In the genomic region with DNA sequence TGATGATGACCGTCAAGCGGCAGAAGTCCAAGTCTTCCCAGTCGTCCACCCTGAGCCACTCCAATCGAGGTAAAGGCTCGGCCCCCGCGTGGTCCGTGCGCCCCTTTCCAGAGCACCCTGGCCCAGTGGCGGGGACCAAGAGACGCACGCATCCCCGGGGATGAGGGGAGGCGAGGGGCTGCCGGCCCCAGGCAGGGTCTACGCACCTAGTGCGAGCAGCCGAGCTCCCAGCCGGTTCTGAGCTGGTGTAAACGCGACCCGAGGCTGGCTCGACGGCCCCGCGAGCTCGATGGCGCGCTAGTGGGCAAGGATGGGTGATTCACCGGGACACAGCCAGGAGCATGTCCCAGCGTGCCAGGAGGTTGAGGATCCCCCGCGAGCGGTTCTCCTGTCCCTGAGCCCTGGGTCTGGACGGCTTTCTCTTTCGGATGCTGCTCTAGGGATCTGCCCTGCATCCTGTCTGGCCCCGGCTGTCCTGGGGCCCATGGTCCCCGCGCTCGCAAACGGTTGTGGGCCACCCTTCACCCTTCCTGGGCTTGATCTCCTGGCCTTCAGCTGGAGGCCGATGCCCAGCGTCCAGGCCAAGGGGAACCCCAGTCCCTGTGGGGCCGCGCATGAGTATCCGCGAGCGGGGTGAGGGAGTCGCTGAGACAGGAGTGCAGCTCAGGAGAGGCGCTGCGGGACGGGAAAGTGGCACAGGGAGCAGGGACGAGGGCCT, we compare ENCODE assay signal across 13 cellular contexts. TPM values are rescaled to one million over a fixed set of nuclear protein-coding genes. Genes with fewer than 3 reads are reported as not detected.
A peak's percentile ranks its signal among the peaks of the same experiment; 100 is the strongest.
DNase-seq lines count a peak whose midpoint lies in the region; ATAC-seq, FAIRE-seq and TF ChIP-seq lines count a peak whose summit lies in the region.
"Had no signal": no experiment of that assay in that cellular context is flagged by ENCODE, and none has a peak within 500 bp of the region (broad histone marks: within the 10 kb centered on the region; RNA-seq: fewer than 3 reads in every experiment).

No MANE protein-coding gene starts in this region.

- no peak for TF ChIP-seq RAD21 in K562 (CRISPR knock-in tag; conservative IDR thresholded peaks at IDR 0.05 in 1 of 2, IDR thresholded peaks at IDR 0.05 in 1 of 2)

- TF ChIP-seq CTCF in K562 (IDR thresholded peaks at IDR 0.05 in 2 of 3, conservative IDR thresholded peaks at IDR 0.05 in 1 of 3; ENCODE audit: insufficient read depth in 2 of 3, low read depth in 1 of 3, low read length in 3 of 3) (no peak), kidney (IDR thresholded peaks at IDR 0.05; ENCODE audit: borderline replicate concordance, extremely low read depth, insufficient read depth) (no peak)

- ATAC-seq in K562 (no peak), GM21526 (IDR thresholded peaks at IDR 0.05; ENCODE audit: low FRiP score, unreplicated experiment) (no peak), GM21737 (IDR thresholded peaks at IDR 0.05; ENCODE audit: unreplicated experiment) (no peak)

- no TSS peak for BruUV-seq in K562 (replicated peaks; lab: Mats Ljungman, UMichigan)

- no peaks in the 10 kb centered on the region for H3K9me1 ChIP-seq in K562 (ENCODE audit: control insufficient read depth, insufficient read depth, low read length)

- peaks cover 0 to 23% (median 17%) of the 10 kb centered on the region in 11 experiments; a peak in 17 of 22 replicates for H3K27me3 ChIP-seq in BLaER1 treated with 17β-estradiol and CSF1 and Interleukin-3, amounts not matched to agents 10 nM and 100 nM
- H3K27me3 ChIP-seq in K562 (ENCODE audit: control insufficient read depth in 2 of 2, insufficient read depth in 2 of 2, low read length in 2 of 2) = peaks cover 55 to 86% of the 10 kb centered on the region in 2 experiments
- no peaks in the 10 kb centered on the region for H3K27me3 ChIP-seq in skeletal muscle satellite cell (ENCODE audit: control insufficient read depth, insufficient read depth, low read length)

- TF ChIP-seq POLR2A in K562 (conservative IDR thresholded peaks at IDR 0.05) = no peak

- no peaks in the 10 kb centered on the region for H3K79me2 ChIP-seq in K562 (ENCODE audit: control insufficient read depth, insufficient read depth, low read length)

- FAIRE-seq in K562 (lab: Jason Lieb, UNC) (no peak), kidney (lab: Jason Lieb, UNC) (no peak)
- FAIRE-seq: colon had no signal

- peaks cover 9 to 45% (median 34%) of the 10 kb centered on the region in 10 experiments; a peak in 19 of 20 replicates for H3K4me1 ChIP-seq in BLaER1 treated with 17β-estradiol and CSF1 and Interleukin-3, amounts not matched to agents 10 nM and 100 nM
- peaks cover 0 to 9% of the 10 kb centered on the region in 2 experiments; a peak in 1 of 5 replicates for H3K4me1 ChIP-seq in K562 (replicated peaks in 1 of 2; ENCODE audit: control insufficient read depth in 2 of 2, insufficient read depth in 2 of 2, low read length in 2 of 2)
- peaks cover 0 to 6% of the 10 kb centered on the region in 2 donors for H3K4me1 ChIP-seq in kidney (ENCODE audit: control insufficient read depth in 1 of 2, insufficient read depth in 1 of 2, low read depth in 1 of 2, low read length in 2 of 2)
- peaks cover 23% of the 10 kb centered on the region for H3K4me1 ChIP-seq in skeletal muscle satellite cell (ENCODE audit: control insufficient read depth, insufficient read depth, low read length)

- H2AFZ ChIP-seq in K562 (ENCODE audit: low read depth, low read length) = no peak overlapping the region

- in situ Hi-C loops in K562 (cut with MboI) = no loop called here

- intact Hi-C loops in K562 (cut with micrococcal nuclease) (no loop called here), kidney (cut with DNase I) (no loop called here)

- no peak overlapping the region for H3K27ac ChIP-seq in BLaER1 treated with 17β-estradiol and CSF1 and Interleukin-3, amounts not matched to agents 10 nM and 100 nM
- no peak overlapping the region for H3K27ac ChIP-seq in K562 (ENCODE audit: extremely low read depth, low read depth, low read length)
- no peak overlapping the region for H3K27ac ChIP-seq in kidney (ENCODE audit: low read depth in 2 of 2, low read length in 2 of 2)
- H3K27ac ChIP-seq: neutrophil, WERI-Rb-1 had no signal

- peaks cover 0 to 8% (median 0%) of the 10 kb centered on the region in 11 experiments; a peak in 1 of 22 replicates for H3K9me3 ChIP-seq in BLaER1 treated with 17β-estradiol and CSF1 and Interleukin-3, amounts not matched to agents 10 nM and 100 nM (replicated peaks in 1 of 11)
- H3K9me3 ChIP-seq in K562 (replicated peaks; ENCODE audit: control insufficient read depth, insufficient read depth, low read depth, low read length) (no peaks in the 10 kb centered on the region), kidney (ENCODE audit: control insufficient read depth in 1 of 2, low read length in 2 of 2) (no peaks in the 10 kb centered on the region), skeletal muscle satellite cell (replicated peaks; ENCODE audit: low read length) (no peaks in the 10 kb centered on the region)
- H3K9me3 ChIP-seq: neutrophil had no signal

- peak overlapping the region in 1 of 11 experiments; percentile 56; a peak in 1 of 22 replicates for H3K9ac ChIP-seq in BLaER1 treated with 17β-estradiol and CSF1 and Interleukin-3, amounts not matched to agents 10 nM and 100 nM
- H3K9ac ChIP-seq in K562 (ENCODE audit: insufficient read depth in 1 of 2, low read depth in 2 of 2, low read length in 2 of 2) (no peak overlapping the region), kidney (ENCODE audit: low read length in 2 of 2) (no peak overlapping the region), skeletal muscle satellite cell (ENCODE audit: low read depth, low read length) (peak overlapping the region; percentile 68)

- DNase-seq in K562 (ENCODE audit: extremely low read depth in 1 of 4, low spot score in 3 of 4) (no peak), kidney (peak; percentile 66), mucosa of gallbladder (ENCODE audit: low spot score) (no peak)
- DNase-seq in activated T-cell treated with anti-CD3 and anti-CD28 coated beads, Interleukin-2, amount 50 U/mL, for 48 hours = no peak
- DNase-seq: NCI-H1930, substantia nigra, WERI-Rb-1 had no signal

- POLR2A ChIA-PET in K562 (lab: Yijun Ruan, JAX) = interaction anchor here (0.5 to 1.0 kb wide), 2 partner anchors 15 to 23 kb away, joined by 3 read pairs; no protein-coding TSS in a partner anchor

- 4% methylated on average over 51 of the region's 53 CpGs for WGBS in K562 (ENCODE audit: insufficient coverage, low coverage, missing lambda C conversion rate)

- CTCF ChIA-PET in K562 (lab: Yijun Ruan, JAX; ENCODE audit: low intra/inter-chr PET ratio) = no interaction called here

- no peaks in the 10 kb centered on the region; a peak in 1 of 22 replicates for H4K20me1 ChIP-seq in BLaER1 treated with 17β-estradiol and CSF1 and Interleukin-3, amounts not matched to agents 10 nM and 100 nM
- peaks cover 9% of the 10 kb centered on the region for H4K20me1 ChIP-seq in K562 (replicated peaks; ENCODE audit: control insufficient read depth, insufficient read depth, low read length)

- peak overlapping the region; percentile 71 to 91 (median 82) for H3K4me2 ChIP-seq in BLaER1 treated with 17β-estradiol and CSF1 and Interleukin-3, amounts not matched to agents 10 nM and 100 nM
- H3K4me2 ChIP-seq in K562 (ENCODE audit: insufficient read depth, low read length) (no peak overlapping the region), skeletal muscle satellite cell (ENCODE audit: low read length) (peak overlapping the region; percentile 84)

- H3K4me3 ChIP-seq in BLaER1 treated with 17β-estradiol and CSF1 and Interleukin-3, amounts not matched to agents 10 nM and 100 nM = peak overlapping the region in 3 of 10 experiments; percentile 21 to 44 (median 42); a peak in 2 of 20 replicates
- H3K4me3 ChIP-seq in K562 = no peak overlapping the region
- peak overlapping the region in 1 of 2 donors; percentile 13 for H3K4me3 ChIP-seq in kidney (ENCODE audit: low read length in 2 of 2)
- H3K4me3 ChIP-seq in skeletal muscle satellite cell (ENCODE audit: low read length) = peak overlapping the region; percentile 74

- TF ChIP-seq EP300 in K562 (IDR thresholded peaks at IDR 0.05; ENCODE audit: low read length) = no peak

- no peaks in the 10 kb centered on the region for H3K36me3 ChIP-seq in BLaER1 treated with 17β-estradiol and CSF1 and Interleukin-3, amounts not matched to agents 10 nM and 100 nM
- H3K36me3 ChIP-seq in K562 (ENCODE audit: control insufficient read depth, insufficient read depth, low read length) (no peaks in the 10 kb centered on the region), kidney (ENCODE audit: control insufficient read depth in 1 of 2, insufficient read depth in 2 of 2, low read length in 2 of 2) (no peaks in the 10 kb centered on the region), skeletal muscle satellite cell (ENCODE audit: insufficient read depth, low read length) (no peaks in the 10 kb centered on the region)
- H3K36me3 ChIP-seq: neutrophil, WERI-Rb-1 had no signal

RNA-seq across cellular contexts. Expression of gene PKP1, which starts 0.7 kb away (rescaled TPM):
- not detected in 2 replicates for total RNA-seq in K562 (2011; cell fraction: chromatin; rRNA removed; ENCODE audit: low replicate concordance)
- total RNA-seq in K562 (2011; cell fraction: nucleolus; rRNA removed) = not detected in 2 replicates
- not detected in 2 replicates for total RNA-seq in K562 (2011; cell fraction: nucleoplasm; rRNA removed)
- total RNA-seq in K562 (2014; rRNA removed) (not detected in 2 replicates), K562 (2014; rRNA removed; fragmentation: Illumina TruSeq; extraction: Trizol) (not detected in 2 replicates), K562 (2015; rRNA removed; fragmentation: Illumina TruSeq; extraction: Trizol) (not detected in 2 replicates), K562 (2021) (not detected in 2 replicates), kidney (0.63 TPM), mucosa of gallbladder (0.09 TPM)
- polyA plus RNA-seq in K562 (2011; rRNA removed) (not detected in 2 replicates), K562 (2014; fragmentation: Illumina TruSeq; extraction: Trizol) (not detected in 2 replicates), K562 (2014; fragmentation: Nextera tagmentation; extraction: Ambion mirVana) (not detected), K562 (2014; rRNA removed) (not detected in 2 replicates), kidney (ENCODE audit: insufficient read depth, low read depth, low replicate concordance) (0.47 TPM)
- polyA plus RNA-seq in K562 (2011; cell fraction: cytosol; rRNA removed) = not detected in 2 replicates
- polyA plus RNA-seq in K562 (2011; cell fraction: nucleus; rRNA removed) = not detected in 2 replicates
- not detected in 2 replicates for polyA plus RNA-seq in K562 (2012)
- polyA minus RNA-seq in K562 (2011; rRNA and poly(A)+ RNA removed) = not detected in 2 replicates
- polyA minus RNA-seq in K562 (2011; cell fraction: cytosol; rRNA and poly(A)+ RNA removed) = not detected in 2 replicates
- not detected in 2 replicates for polyA minus RNA-seq in K562 (2011; cell fraction: nucleus; rRNA and poly(A)+ RNA removed)
- 0.44 and 1.8 TPM in 2 replicates for total RNA-seq in skeletal muscle satellite cell (2012; rRNA removed)
